In the genomic region with DNA sequence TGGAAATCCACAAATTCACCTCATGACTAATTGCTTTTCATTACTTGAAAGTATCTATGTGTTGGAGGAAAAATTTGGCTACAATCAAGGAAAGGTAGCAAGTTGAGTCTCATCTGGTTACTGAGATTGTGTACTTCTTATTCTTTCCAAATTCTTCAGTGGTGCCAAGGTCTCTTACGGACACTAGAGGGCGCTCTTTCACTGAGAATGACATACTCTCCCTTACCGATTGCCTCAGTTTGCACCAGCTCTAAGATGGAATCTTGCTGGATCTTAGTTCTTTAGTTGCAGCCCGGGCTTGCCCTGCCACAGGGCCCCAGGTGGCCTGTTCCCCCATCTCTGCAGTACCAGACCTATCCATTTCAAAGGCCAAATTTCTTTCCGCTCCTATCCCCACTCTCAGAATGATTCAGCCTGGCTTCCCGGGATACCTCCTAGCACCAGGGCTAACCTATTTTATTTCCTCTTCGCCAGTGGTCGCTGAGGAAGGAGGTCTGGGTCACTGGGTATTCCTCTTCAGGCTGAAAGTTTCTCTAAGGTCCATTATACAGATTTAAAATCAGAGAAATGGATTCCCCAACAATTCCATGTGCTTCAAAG, we compare ENCODE assay signal across 8 cellular contexts. TPM values are rescaled to one million over a fixed set of nuclear protein-coding genes. Genes with fewer than 3 reads are reported as not detected.
DNase-seq lines count a peak whose midpoint lies in the region; ATAC-seq and TF ChIP-seq lines count a peak whose summit lies in the region.

No MANE protein-coding gene starts in this region.

- H3K27ac ChIP-seq in gastroesophageal sphincter: no peak overlapping the region

- no peaks in the 10 kb centered on the region for H3K4me1 ChIP-seq in gastroesophageal sphincter

- no peak for TF ChIP-seq EP300 in gastroesophageal sphincter (IDR thresholded peaks at IDR 0.05)

- H3K4me3 ChIP-seq in GM12864 (ENCODE audit: low read depth, low read length): no peak overlapping the region
- no peak overlapping the region for H3K4me3 ChIP-seq in gastroesophageal sphincter

- no peaks in the 10 kb centered on the region for H3K36me3 ChIP-seq in gastroesophageal sphincter

- ATAC-seq in HG03064 (IDR thresholded peaks at IDR 0.05; ENCODE audit: low read depth, unreplicated experiment): peak; percentile 81
- ATAC-seq in gastroesophageal sphincter: no peak
- no peak for ATAC-seq in HG03521 (IDR thresholded peaks at IDR 0.05; ENCODE audit: unreplicated experiment)

- peak; percentile 10 for DNase-seq in AG09319 (ENCODE audit: extremely low read depth, low read depth)
- peak; percentile 12 for DNase-seq in GM12864 (ENCODE audit: low read depth)
- DNase-seq in NCI-H460 (ENCODE audit: extremely low read depth, low read depth): peak; percentile 66
- DNase-seq in activated T-cell treated with anti-CD3 and anti-CD28 coated beads for 4 hours: peak; percentile 2
- peak; percentile 60 for DNase-seq in retina

- TF ChIP-seq CTCF in AG09319 (IDR thresholded peaks at IDR 0.05; ENCODE audit: low read depth, low read length): peak; percentile 72
- peak; percentile 64 for TF ChIP-seq CTCF in GM12864 (IDR thresholded peaks at IDR 0.05; ENCODE audit: low read depth, low read length, missing control alignments)
- TF ChIP-seq CTCF in gastroesophageal sphincter (IDR thresholded peaks at IDR 0.05): peak; percentile 41 to 72 (median 59)

- WGBS in gastroesophageal sphincter (ENCODE audit: low coverage in 1 of 2), 2 donors: 15 to 16% methylated on average over 5 of the region's 8 CpGs

- H3K9me3 ChIP-seq in gastroesophageal sphincter: no peaks in the 10 kb centered on the region

- H3K27me3 ChIP-seq in gastroesophageal sphincter: peaks cover 13% of the 10 kb centered on the region

- no peak for TF ChIP-seq POLR2A in gastroesophageal sphincter (IDR thresholded peaks at IDR 0.05)

RNA-seq across cellular contexts. Expression of a gene that starts 24.6 kb away (rescaled TPM):
- total RNA-seq in NCI-H460 (2014; rRNA removed; shearing (Covaris generic)): not detected in 2 replicates
- not detected in 2 replicates for polyA plus RNA-seq in NCI-H460 (2014; cell fraction: nucleus; rRNA removed)
- not detected for total RNA-seq in gastroesophageal sphincter

Comparison
In these comparisons a context has a peak if more than half of its experiments do, and no peak if none do; other contexts are left out.
1. DNase-seq: peak in every context shown above with its lines; median percentile 66 in NCI-H460; 60 in retina; 12 in GM12864; 10 in AG09319; 2 in activated T-cell treated with anti-CD3 and anti-CD28 coated beads for 4 hours.